In genomic region chr1:220604921-220605320, GRCh38 we compare ENCODE assay signal across 10 cellular contexts.
"Had no signal": no experiment of that assay in that cellular context is flagged by ENCODE, and none has a peak within 500 bp of the region (broad histone marks: within the 10 kb centered on the region; RNA-seq: fewer than 3 reads in every experiment).

No MANE protein-coding gene starts in this region.

- DNase-seq: GM23248, GOT3, H7, HFFc6, KBM-7 had no signal

- ATAC-seq: HCT116, HepG2 had no signal

- H3K9me3 ChIP-seq: HAP-1 had no signal

- H3K4me1 ChIP-seq: HAP-1 had no signal

- H3K27ac Mint-ChIP-seq: HFFc6, IgD-negative memory B cell had no signal

- H3K27ac ChIP-seq: GM23248, HL-60 had no signal

- H3K4me1 Mint-ChIP-seq: IgD-negative memory B cell had no signal

- H3K4me3 ChIP-seq: GM23248, HAP-1 had no signal

- FAIRE-seq: HepG2 had no signal

- H3K4me3 Mint-ChIP-seq: HFFc6, IgD-negative memory B cell had no signal
